In the genomic region with DNA sequence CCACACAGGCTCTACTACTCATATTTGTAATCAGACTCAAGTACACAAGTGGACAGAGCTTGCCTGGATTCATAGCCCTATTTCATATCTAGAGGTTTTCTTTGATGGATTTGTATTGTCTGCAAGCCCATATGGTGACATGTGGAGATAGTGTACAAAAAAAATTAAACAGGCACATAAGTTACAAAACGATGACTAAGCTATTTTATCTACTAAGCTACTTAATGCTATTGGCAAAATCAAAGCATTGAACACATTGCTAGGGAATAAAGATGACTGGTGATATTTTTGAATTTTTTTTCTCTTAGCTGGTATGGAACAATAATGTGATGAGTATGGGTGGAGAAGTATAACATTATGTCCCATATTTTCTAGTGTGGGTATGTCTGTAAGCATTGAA, we compare ENCODE assay signal across 19 cellular contexts.
DNase-seq lines count a peak whose midpoint lies in the region; ATAC-seq lines count a peak whose summit lies in the region.
"Had no signal": no experiment of that assay in that cellular context is flagged by ENCODE, and none has a peak within 500 bp of the region (broad histone marks: within the 10 kb centered on the region; RNA-seq: fewer than 3 reads in every experiment).

No MANE protein-coding gene starts in this region.

- POLR2A ChIA-PET in naive thymus-derived CD4-positive, alpha-beta T cell (lab: Charles Lee), result no interaction called here

- CTCF ChIA-PET in naive thymus-derived CD4-positive, alpha-beta T cell (lab: Charles Lee), result no interaction called here

- no peaks in the 10 kb centered on the region for H3K4me1 ChIP-seq in naive thymus-derived CD4-positive, alpha-beta T cell (ENCODE audit: control insufficient read depth in 2 of 2, insufficient read depth in 2 of 2, low read length in 2 of 2)

- H3K4me1 Mint-ChIP-seq in naive thymus-derived CD4-positive, alpha-beta T cell, result no peaks in the 10 kb centered on the region
- H3K4me1 Mint-ChIP-seq: CD4-positive, CD25-positive, alpha-beta regulatory T cell; CD8-positive, alpha-beta memory T cell; IgD-negative memory B cell had no signal

- no peaks in the 10 kb centered on the region for H3K27me3 ChIP-seq in naive thymus-derived CD4-positive, alpha-beta T cell (ENCODE audit: control insufficient read depth in 2 of 2, insufficient read depth in 2 of 2, low read length in 2 of 2)
- H3K27me3 ChIP-seq: BE2C had no signal

- no peaks in the 10 kb centered on the region for H3K9me3 ChIP-seq in naive thymus-derived CD4-positive, alpha-beta T cell (ENCODE audit: control insufficient read depth in 2 of 3, low read length in 3 of 3)
- H3K9me3 ChIP-seq: BE2C had no signal

- H3K27ac Mint-ChIP-seq in naive thymus-derived CD4-positive, alpha-beta T cell, result no peak overlapping the region
- H3K27ac Mint-ChIP-seq: CD4-positive, CD25-positive, alpha-beta regulatory T cell; CD8-positive, alpha-beta memory T cell; IgD-negative memory B cell had no signal

- no peak overlapping the region for H3K27ac ChIP-seq in naive thymus-derived CD4-positive, alpha-beta T cell (ENCODE audit: low read depth, low read length)
- H3K27ac ChIP-seq: GM23248 had no signal

- H3K36me3 Mint-ChIP-seq in naive thymus-derived CD4-positive, alpha-beta T cell, result no peaks in the 10 kb centered on the region
- H3K36me3 Mint-ChIP-seq: CD4-positive, CD25-positive, alpha-beta regulatory T cell; CD8-positive, alpha-beta memory T cell; IgD-negative memory B cell had no signal

- DNase-seq in NCI-H82 (lab: John Stamatoyannopoulos, UW) (peak; percentile 29), NCI-H82 treated with DMSO at 0.1 percent for 48 hours (lab: John Stamatoyannopoulos, UW; ENCODE audit: unreplicated experiment) (no peak), NCI-H226 (peak; percentile 6), amniotic epithelial cell (ENCODE audit: low read depth) (peak; percentile 71), GM19240 (ENCODE audit: insufficient read length, low spot score) (no peak)
- no peak for DNase-seq in naive thymus-derived CD4-positive, alpha-beta T cell
- DNase-seq: ACHN; BE2C; C1 segment of cervical spinal cord; CD4-positive, CD25-positive, alpha-beta regulatory T cell; CD8-positive, alpha-beta memory T cell; COR-L47; DMS79 treated with DMSO at 0.1 percent for 48 hours; GF-D8; GM23248; HCEC 1CT; KG1 had no signal

- intact Hi-C loops in naive thymus-derived CD4-positive, alpha-beta T cell (cut with micrococcal nuclease), result no loop called here

- no peak for ATAC-seq in naive thymus-derived CD4-positive, alpha-beta T cell
- ATAC-seq in GM19397 (IDR thresholded peaks at IDR 0.05; ENCODE audit: unreplicated experiment), result no peak

- H3K9me3 Mint-ChIP-seq in naive thymus-derived CD4-positive, alpha-beta T cell, result peaks cover 0 to 11% (median 0%) of the 10 kb centered on the region in 11 donors

- H3K27me3 Mint-ChIP-seq in naive thymus-derived CD4-positive, alpha-beta T cell, result no peaks in the 10 kb centered on the region
- H3K27me3 Mint-ChIP-seq: CD4-positive, CD25-positive, alpha-beta regulatory T cell; CD8-positive, alpha-beta memory T cell had no signal

- H3K4me3 ChIP-seq in naive thymus-derived CD4-positive, alpha-beta T cell (ENCODE audit: low read length), result no peak overlapping the region
- H3K4me3 ChIP-seq: GM23248 had no signal

- H3K4me3 Mint-ChIP-seq in naive thymus-derived CD4-positive, alpha-beta T cell, result no peak overlapping the region
- H3K4me3 Mint-ChIP-seq: CD4-positive, CD25-positive, alpha-beta regulatory T cell; CD8-positive, alpha-beta memory T cell; IgD-negative memory B cell had no signal

- H3K36me3 ChIP-seq in naive thymus-derived CD4-positive, alpha-beta T cell (ENCODE audit: control insufficient read depth in 2 of 3, insufficient read depth in 3 of 3, low read length in 3 of 3), result no peaks in the 10 kb centered on the region
- H3K36me3 ChIP-seq: BE2C had no signal

Comparison
In these comparisons a context has a peak if more than half of its experiments do, and no peak if none do; other contexts are left out.
1. DNase-seq: peak in NCI-H82 (single experiment), NCI-H226 (single experiment) and amniotic epithelial cell (single experiment); none in NCI-H82 treated with DMSO at 0.1 percent for 48 hours (single experiment), naive thymus-derived CD4-positive, alpha-beta T cell (0 of 9) and GM19240 (single experiment).